In the genomic region with DNA sequence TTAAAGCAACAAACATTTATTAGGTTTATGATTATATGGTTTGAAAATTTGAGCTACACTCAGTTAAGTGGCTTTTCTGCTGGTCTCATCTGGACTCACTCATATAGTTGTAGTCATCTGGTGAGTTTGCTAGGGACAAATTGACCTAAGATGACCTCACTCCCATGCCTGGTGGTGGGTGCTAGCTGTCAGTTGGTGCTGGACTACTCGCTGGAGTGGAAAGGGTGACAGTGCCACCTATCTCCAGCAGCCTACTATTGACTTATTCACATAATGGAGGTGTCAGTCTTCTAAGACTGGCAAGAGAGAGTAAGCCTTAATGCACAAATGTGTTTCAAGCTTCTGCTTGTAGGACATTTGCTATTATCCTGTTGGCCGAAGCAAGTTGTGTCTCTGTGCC, we compare ENCODE assay signal across 9 cellular contexts.
A peak's percentile ranks its signal among the peaks of the same experiment; 100 is the strongest.
DNase-seq lines count a peak whose midpoint lies in the region; ATAC-seq and TF ChIP-seq lines count a peak whose summit lies in the region.
"Had no signal": no experiment of that assay in that cellular context is flagged by ENCODE, and none has a peak within 500 bp of the region (broad histone marks: within the 10 kb centered on the region; RNA-seq: fewer than 3 reads in every experiment).

No MANE protein-coding gene starts in this region.

- H3K36me3 ChIP-seq in right lobe of liver, result no peaks in the 10 kb centered on the region
- H3K36me3 ChIP-seq: esophagus squamous epithelium had no signal

- H3K9me3 ChIP-seq in right lobe of liver, result no peaks in the 10 kb centered on the region
- H3K9me3 ChIP-seq: esophagus squamous epithelium had no signal

- peak; percentile 49 for ATAC-seq in HG03432 (IDR thresholded peaks at IDR 0.05; ENCODE audit: unreplicated experiment)
- peak in 2 of 4 donors; percentile 33 to 56 for ATAC-seq in right lobe of liver
- ATAC-seq in HG02571 (IDR thresholded peaks at IDR 0.05; ENCODE audit: unreplicated experiment), result no peak
- no peak for ATAC-seq in GM18868 (IDR thresholded peaks at IDR 0.05; ENCODE audit: unreplicated experiment)
- ATAC-seq in GM21367 (IDR thresholded peaks at IDR 0.05; ENCODE audit: unreplicated experiment), result no peak
- ATAC-seq: left colon had no signal

- 0 out of 3 replicates have a peak, but pooled peaks have one; percentile 9 for TF ChIP-seq CTCF in GM12872 (IDR thresholded peaks at IDR 0.05; ENCODE audit: insufficient read depth, low read depth, low read length)
- TF ChIP-seq CTCF in right lobe of liver (IDR thresholded peaks at IDR 0.05), result peak in 3 of 4 donors; percentile 5 to 21 (median 17)

- intact Hi-C loops in right lobe of liver (cut with DNase I), result no loop called here

- WGBS in right lobe of liver (ENCODE audit: insufficient coverage, low coverage, low lambda C conversion rate, missing lambda C conversion rate), result 72% methylated on average over 2 of the region's 2 CpGs

- H3K4me3 ChIP-seq in right lobe of liver, result no peak overlapping the region
- H3K4me3 ChIP-seq: esophagus squamous epithelium had no signal

- peak; percentile 55 for DNase-seq in RKO (ENCODE audit: low spot score)
- DNase-seq in right lobe of liver, result no peak
- DNase-seq: esophagus squamous epithelium, left colon had no signal

- H3K27me3 ChIP-seq in right lobe of liver, result no peaks in the 10 kb centered on the region
- H3K27me3 ChIP-seq: esophagus squamous epithelium had no signal

- no peak overlapping the region for H3K27ac ChIP-seq in right lobe of liver
- H3K27ac ChIP-seq: esophagus squamous epithelium had no signal

- TF ChIP-seq POLR2A in right lobe of liver (IDR thresholded peaks at IDR 0.05), result no peak

- H3K4me1 ChIP-seq in right lobe of liver, result no peaks in the 10 kb centered on the region
- H3K4me1 ChIP-seq: esophagus squamous epithelium had no signal
